Comparison of ENCODE assay signal across 18 cellular contexts in genomic region chr11:36059660-36060059, GRCh38.
DNase-seq lines count a peak whose midpoint lies in the region; ATAC-seq and TF ChIP-seq lines count a peak whose summit lies in the region.
"Had no signal": no experiment of that assay in that cellular context is flagged by ENCODE, and none has a peak within 500 bp of the region (broad histone marks: within the 10 kb centered on the region; RNA-seq: fewer than 3 reads in every experiment).

No MANE protein-coding gene starts in this region.

- H2AK5ac ChIP-seq in H9 (ENCODE audit: insufficient read length, low read length) = no peak overlapping the region

- no peak overlapping the region for H2BK5ac ChIP-seq in H9 (ENCODE audit: insufficient read length, low read length)

- H3K4me1 ChIP-seq in H9 (ENCODE audit: insufficient read depth, low read length) (no peaks in the 10 kb centered on the region), neural progenitor cell (peaks cover 9% of the 10 kb centered on the region), heart left ventricle (peaks cover 0 to 33% (median 2%) of the 10 kb centered on the region in 12 donors)

- no peak overlapping the region for H2AFZ ChIP-seq in H9 (ENCODE audit: low read length)
- H2AFZ ChIP-seq in neural progenitor cell (replicated peaks) = no peak overlapping the region

- H2BK20ac ChIP-seq in H9 (ENCODE audit: low read depth, low read length, poor library complexity, severe bottlenecking) = no peak overlapping the region

- H4K5ac ChIP-seq in H9 (ENCODE audit: insufficient read length, low read depth, low read length) = no peak overlapping the region

- H3K14ac ChIP-seq in H9 (ENCODE audit: insufficient read depth, low read length) = no peak overlapping the region

- ATAC-seq in heart left ventricle (no peak), HG02970 (IDR thresholded peaks at IDR 0.05; ENCODE audit: low FRiP score, unreplicated experiment) (no peak)
- ATAC-seq: HCT116 had no signal

- H3K18ac ChIP-seq in H9 (ENCODE audit: insufficient read length, low read depth, low read length) = no peak overlapping the region

- no peak overlapping the region for H2BK15ac ChIP-seq in H9 (ENCODE audit: low read depth, low read length)

- no peak overlapping the region for H3K56ac ChIP-seq in H9 (ENCODE audit: insufficient read length, low read depth, low read length)

- intact Hi-C loops in heart left ventricle (cut with DNase I) = loop anchor here in 2 of 10 donors (10.0 kb wide), 1 partner anchor 445 kb away; the partner anchor contains the start of gene FJX1 (in 2 of the 2)

- no peaks in the 10 kb centered on the region for H3K79me1 ChIP-seq in H9 (ENCODE audit: insufficient read depth, low read depth, low read length, poor library complexity, severe bottlenecking)

- no peak for TF ChIP-seq POLR2A in heart left ventricle (IDR thresholded peaks at IDR 0.05)

- H3T11ph ChIP-seq in H9 (ENCODE audit: low read length) = no peak overlapping the region

- H4K20me1 ChIP-seq in H9 (ENCODE audit: control insufficient read depth, insufficient read depth, insufficient read length) (no peaks in the 10 kb centered on the region), neural progenitor cell (ENCODE audit: low read depth) (no peaks in the 10 kb centered on the region)

- peaks cover 7 to 9% of the 10 kb centered on the region in 2 experiments for H3K9me3 Mint-ChIP-seq in H9
- no peaks in the 10 kb centered on the region for H3K9me3 Mint-ChIP-seq in endothelial cell (ENCODE audit: unreplicated experiment)
- H3K9me3 Mint-ChIP-seq in neural progenitor cell = peaks cover 13% of the 10 kb centered on the region

- TF ChIP-seq CTCF in H9 (conservative IDR thresholded peaks at IDR 0.05) (no peak), endothelial cell (IDR thresholded peaks at IDR 0.05; ENCODE audit: unreplicated experiment) (no peak), neural progenitor cell (IDR thresholded peaks at IDR 0.05) (no peak), heart left ventricle (IDR thresholded peaks at IDR 0.05) (no peak)

- no peaks in the 10 kb centered on the region for H3K27me3 ChIP-seq in H9 (ENCODE audit: insufficient read depth, low read length)
- H3K27me3 ChIP-seq in neural progenitor cell = no peaks in the 10 kb centered on the region
- no peaks in the 10 kb centered on the region for H3K27me3 ChIP-seq in heart left ventricle
- H3K27me3 ChIP-seq: BLaER1 had no signal

- H2BK12ac ChIP-seq in H9 (ENCODE audit: insufficient read length, low read depth, low read length) = no peak overlapping the region

- H3K4me3 ChIP-seq in neural progenitor cell = no peak overlapping the region
- no peak overlapping the region for H3K4me3 ChIP-seq in heart left ventricle
- H3K4me3 ChIP-seq: BLaER1 had no signal

- peaks cover 20 to 28% of the 10 kb centered on the region in 2 experiments for H3K4me1 Mint-ChIP-seq in H9
- H3K4me1 Mint-ChIP-seq in endothelial cell (ENCODE audit: unreplicated experiment) = peaks cover 17% of the 10 kb centered on the region
- peaks cover 19% of the 10 kb centered on the region for H3K4me1 Mint-ChIP-seq in neural progenitor cell
- H3K4me1 Mint-ChIP-seq: CD4-positive, alpha-beta memory T cell had no signal

- H3K4me3 Mint-ChIP-seq in H9 (no peak overlapping the region), endothelial cell (ENCODE audit: unreplicated experiment) (peak overlapping the region; percentile 0), neural progenitor cell (no peak overlapping the region)
- H3K4me3 Mint-ChIP-seq: B cell; CD4-positive, alpha-beta memory T cell; HFFc6 had no signal

- H3K9me3 ChIP-seq in H9 (ENCODE audit: control insufficient read depth, low read depth, low read length) (no peaks in the 10 kb centered on the region), neural progenitor cell (ENCODE audit: low read depth) (no peaks in the 10 kb centered on the region), heart left ventricle (peaks cover 0 to 19% (median 5%) of the 10 kb centered on the region in 12 donors)

- H3K79me2 ChIP-seq in H9 (ENCODE audit: insufficient read depth, low read length) (no peaks in the 10 kb centered on the region), neural progenitor cell (ENCODE audit: low read depth) (peaks cover 53% of the 10 kb centered on the region)

- DNase-seq in H9 = no peak
- DNase-seq in endothelial cell (ENCODE audit: low spot score) = no peak
- no peak for DNase-seq in neural progenitor cell (ENCODE audit: low spot score)
- DNase-seq in heart left ventricle = no peak
- DNase-seq in islet precursor cell = no peak
- DNase-seq: Calu3; CD4-positive, alpha-beta memory T cell; COR-L47; DMS53; DMS79 treated with DMSO at 0.1 percent for 48 hours; GF-D8; GOT3; H7; HFFc6 had no signal

- no peak overlapping the region for H4K91ac ChIP-seq in H9 (ENCODE audit: insufficient read length, low read depth, low read length)

- H3K23ac ChIP-seq in H9 (ENCODE audit: insufficient read length, low read depth, low read length) = no peak overlapping the region

- no peaks in the 10 kb centered on the region for H3K27me3 Mint-ChIP-seq in H9 (ENCODE audit: low read depth)
- peaks cover 6% of the 10 kb centered on the region for H3K27me3 Mint-ChIP-seq in endothelial cell (ENCODE audit: unreplicated experiment)
- H3K27me3 Mint-ChIP-seq in neural progenitor cell (ENCODE audit: insufficient read depth, low read depth) = peaks cover 2% of the 10 kb centered on the region

- H4K8ac ChIP-seq in H9 (replicated peaks; ENCODE audit: insufficient read length, low read depth, low read length) = no peak overlapping the region

- H3K9ac ChIP-seq in H9 (ENCODE audit: extremely low read depth, insufficient read length, low read length) = no peak overlapping the region
- no peak overlapping the region for H3K9ac ChIP-seq in neural progenitor cell
- H3K9ac ChIP-seq: BLaER1 had no signal

- H3K4ac ChIP-seq in H9 (ENCODE audit: low read depth, low read length) = no peak overlapping the region

- no peak overlapping the region for H3K27ac ChIP-seq in H9 (ENCODE audit: insufficient read length, low read depth, low read length)
- no peak overlapping the region for H3K27ac ChIP-seq in neural progenitor cell
- no peak overlapping the region for H3K27ac ChIP-seq in heart left ventricle
- H3K27ac ChIP-seq: BLaER1 had no signal

- H3K4me2 ChIP-seq in H9 (ENCODE audit: insufficient read depth, insufficient read length, low read length) (no peak overlapping the region), neural progenitor cell (no peak overlapping the region)
- H3K4me2 ChIP-seq: BLaER1 had no signal

- H2BK120ac ChIP-seq in H9 (ENCODE audit: low read depth, low read length, poor library complexity, severe bottlenecking) = no peak overlapping the region

- H3K36me3 Mint-ChIP-seq in H9 (ENCODE audit: insufficient read depth in 1 of 3, low read depth in 3 of 3) = peaks cover 8 to 19% (median 13%) of the 10 kb centered on the region in 3 experiments
- peaks cover 20% of the 10 kb centered on the region for H3K36me3 Mint-ChIP-seq in endothelial cell (ENCODE audit: low read depth, unreplicated experiment)
- H3K36me3 Mint-ChIP-seq in neural progenitor cell = peaks cover 18% of the 10 kb centered on the region
- H3K36me3 Mint-ChIP-seq: CD4-positive, alpha-beta memory T cell had no signal

- H3F3A ChIP-seq in neural progenitor cell (ENCODE audit: low read depth) = no peaks in the 10 kb centered on the region

- no peaks in the 10 kb centered on the region for H3K36me3 ChIP-seq in neural progenitor cell
- no peaks in the 10 kb centered on the region for H3K36me3 ChIP-seq in heart left ventricle

- no peaks in the 10 kb centered on the region for H3K23me2 ChIP-seq in H9 (ENCODE audit: insufficient read length, low read depth, low read length, poor library complexity, severe bottlenecking)

- WGBS in H9 (ENCODE audit: extremely low coverage, insufficient read length, low lambda C conversion rate) = no CpG with 5 or more reads among the region's 4 CpGs
- WGBS in heart left ventricle, 4 donors = 97 to 99% (median 98%) methylated on average over 4 of the region's 4 CpGs

- peak overlapping the region in 2 of 3 experiments; percentile 1 to 74; a peak in 2 of 7 replicates for H3K27ac Mint-ChIP-seq in H9
- no peak overlapping the region for H3K27ac Mint-ChIP-seq in endothelial cell (ENCODE audit: unreplicated experiment)
- peak overlapping the region; percentile 1 for H3K27ac Mint-ChIP-seq in neural progenitor cell
- H3K27ac Mint-ChIP-seq: B cell, HFFc6 had no signal
